26 cellular contexts compared by ENCODE assay signal in the genomic region with DNA sequence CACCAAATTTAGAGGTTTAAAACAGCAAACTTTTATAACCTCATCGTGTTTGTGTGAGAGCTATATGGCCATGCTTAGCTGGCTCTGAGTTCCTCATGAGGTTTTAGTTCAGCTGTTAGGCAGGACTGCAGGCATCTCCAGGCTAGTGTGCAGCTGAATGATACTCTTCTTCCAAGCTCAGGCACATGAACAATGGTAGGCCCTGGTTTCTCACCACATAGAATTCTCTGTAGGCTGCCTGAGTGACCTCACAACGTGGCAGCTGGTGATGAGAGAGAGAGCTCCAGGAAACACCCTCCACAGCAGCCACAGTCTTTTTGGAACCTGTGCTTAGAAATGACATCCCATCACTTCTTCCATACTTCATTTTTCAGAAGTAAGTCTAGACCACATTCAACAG.
"Had no signal": no experiment of that assay in that cellular context is flagged by ENCODE, and none has a peak within 500 bp of the region (broad histone marks: within the 10 kb centered on the region; RNA-seq: fewer than 3 reads in every experiment).

No MANE protein-coding gene starts in this region.

- H3K4me3 Mint-ChIP-seq: activated CD4-positive, alpha-beta memory T cell treated with anti-CD3 and anti-CD28 coated beads, Interleukin-2, amount 10 ng/mL, durations not matched to agents 7 days and 5 days; activated CD4-positive, alpha-beta T cell treated with anti-CD3 and anti-CD28 coated beads, Interleukin-2, amount 10 ng/mL, durations not matched to agents 7 days and 5 days; activated naive CD4-positive, alpha-beta T cell treated with anti-CD3 and anti-CD28 coated beads, Interleukin-2, amount 10 ng/mL, durations not matched to agents 7 days and 5 days; activated T-cell treated with anti-CD3 and anti-CD28 coated beads, Interleukin-2, amount 50 U/mL, for 24 hours; endodermal cell; naive thymus-derived CD4-positive, alpha-beta T cell; neural crest cell; WTC11 had no signal

- H3K4me3 ChIP-seq: heart right ventricle, left lung, lung, sigmoid colon, spleen, suprapubic skin, tibial artery, upper lobe of right lung had no signal

- H3K36me3 ChIP-seq: heart right ventricle, left lung, sigmoid colon, spleen, suprapubic skin, tibial artery, upper lobe of right lung had no signal

- H3K9me3 Mint-ChIP-seq: endodermal cell had no signal

- FAIRE-seq: astrocyte had no signal

- H3K36me3 Mint-ChIP-seq: activated naive CD4-positive, alpha-beta T cell treated with anti-CD3 and anti-CD28 coated beads, Interleukin-2, amount 10 ng/mL, durations not matched to agents 7 days and 5 days; naive thymus-derived CD4-positive, alpha-beta T cell; WTC11 had no signal

- H3K9me3 ChIP-seq: left lung, sigmoid colon, spleen, suprapubic skin, tibial artery, upper lobe of right lung had no signal

- H3K27me3 Mint-ChIP-seq: activated CD4-positive, alpha-beta memory T cell treated with anti-CD3 and anti-CD28 coated beads, Interleukin-2, amount 10 ng/mL, durations not matched to agents 7 days and 5 days; activated CD4-positive, alpha-beta T cell treated with anti-CD3 and anti-CD28 coated beads, Interleukin-2, amount 10 ng/mL, durations not matched to agents 7 days and 5 days; activated naive CD4-positive, alpha-beta T cell treated with anti-CD3 and anti-CD28 coated beads, Interleukin-2, amount 10 ng/mL, durations not matched to agents 7 days and 5 days; activated T-cell treated with anti-CD3 and anti-CD28 coated beads, Interleukin-2, amount 50 U/mL, for 24 hours had no signal

- H3K27me3 ChIP-seq: heart right ventricle, left lung, sigmoid colon, spleen, suprapubic skin, tibial artery, upper lobe of right lung had no signal

- H3K27ac Mint-ChIP-seq: activated CD4-positive, alpha-beta memory T cell treated with anti-CD3 and anti-CD28 coated beads, Interleukin-2, amount 10 ng/mL, durations not matched to agents 7 days and 5 days; activated CD4-positive, alpha-beta T cell treated with anti-CD3 and anti-CD28 coated beads, Interleukin-2, amount 10 ng/mL, durations not matched to agents 7 days and 5 days; activated naive CD4-positive, alpha-beta T cell treated with anti-CD3 and anti-CD28 coated beads, Interleukin-2, amount 10 ng/mL, durations not matched to agents 7 days and 5 days; activated T-cell treated with anti-CD3 and anti-CD28 coated beads, Interleukin-2, amount 50 U/mL, for 24 hours; endodermal cell; naive thymus-derived CD4-positive, alpha-beta T cell; WTC11 had no signal

- DNase-seq: activated CD4-positive, alpha-beta memory T cell treated with anti-CD3 and anti-CD28 coated beads, Interleukin-2, amount 10 ng/mL, durations not matched to agents 7 days and 5 days; activated CD4-positive, alpha-beta T cell treated with anti-CD3 and anti-CD28 coated beads for 1 hour; activated CD4-positive, alpha-beta T cell treated with anti-CD3 and anti-CD28 coated beads, Interleukin-2, amount 10 ng/mL, durations not matched to agents 7 days and 5 days; activated CD8-positive, alpha-beta memory T cell treated with anti-CD3 and anti-CD28 coated beads, Interleukin-2, amount 50 U/mL, for 48 hours; activated gamma-delta T cell; activated naive CD4-positive, alpha-beta T cell treated with anti-CD3 and anti-CD28 coated beads, Interleukin-2, amount 10 ng/mL, durations not matched to agents 7 days and 5 days; activated T-cell treated with anti-CD3 and anti-CD28 coated beads, Interleukin-2, amount 50 U/mL, for 24 hours; amniotic stem cell; central memory CD4-positive, alpha-beta T cell; endodermal cell; foreskin fibroblast; heart right ventricle; left lung; naive thymus-derived CD4-positive, alpha-beta T cell; retina; sigmoid colon; spleen; stimulated activated naive CD4-positive, alpha-beta T cell; T-helper 2 cell; tibial artery; upper lobe of right lung had no signal

- H3K27ac ChIP-seq: heart right ventricle, left lung, sigmoid colon, spleen, suprapubic skin, tibial artery, upper lobe of right lung had no signal

- H3K4me1 ChIP-seq: heart right ventricle, left lung, spleen, suprapubic skin, tibial artery, upper lobe of right lung had no signal

- H3K4me1 Mint-ChIP-seq: activated CD4-positive, alpha-beta memory T cell treated with anti-CD3 and anti-CD28 coated beads, Interleukin-2, amount 10 ng/mL, durations not matched to agents 7 days and 5 days; activated CD4-positive, alpha-beta T cell treated with anti-CD3 and anti-CD28 coated beads, Interleukin-2, amount 10 ng/mL, durations not matched to agents 7 days and 5 days; activated naive CD4-positive, alpha-beta T cell treated with anti-CD3 and anti-CD28 coated beads, Interleukin-2, amount 10 ng/mL, durations not matched to agents 7 days and 5 days; endodermal cell; naive thymus-derived CD4-positive, alpha-beta T cell; neural crest cell had no signal
